ENCODE assay signal across 1 cellular context in genomic region chr9:76396144-76396543, GRCh38.
TF ChIP-seq lines count a peak whose summit lies in the region.

No MANE protein-coding gene starts in this region.

TF ChIP-seq in K562, 482 proteins besides CTCF, POLR2A, EP300 and RAD21 (continued from another document):
- TF ChIP-seq CHD7 (IDR thresholded peaks at IDR 0.05; ENCODE audit: low read depth, low read length): no peak
- TF ChIP-seq PRMT5 (CRISPR knock-in tag; IDR thresholded peaks at IDR 0.05): no peak
